In genomic region chr4:98601719-98602118, GRCh38 we compare ENCODE assay signal across 11 cellular contexts. TPM values are rescaled to one million over a fixed set of nuclear protein-coding genes. Genes with fewer than 3 reads are reported as not detected.
DNase-seq lines count a peak whose midpoint lies in the region; ATAC-seq and TF ChIP-seq lines count a peak whose summit lies in the region.
"Had no signal": no experiment of that assay in that cellular context is flagged by ENCODE, and none has a peak within 500 bp of the region (broad histone marks: within the 10 kb centered on the region; RNA-seq: fewer than 3 reads in every experiment).

No MANE protein-coding gene starts in this region.

- DNase-seq in activated CD4-positive, CD25-positive, alpha-beta regulatory T cell treated with anti-CD3 and anti-CD28 coated beads, Interleukin-2, amount 50 U/mL, for 72 hours, result no peak
- peak; percentile 55 for DNase-seq in stimulated activated CD4-positive, alpha-beta T cell treated with anti-CD3 and anti-CD28 coated beads, Interleukin-4, amount 100 ng/mL, for 24 hours
- DNase-seq in COLO668 (lab: John Stamatoyannopoulos, UW; ENCODE audit: unreplicated experiment) (no peak), middle frontal gyrus (ENCODE audit: extremely low spot score, low spot score) (no peak), Caco-2 (no peak)
- DNase-seq: amygdala, upper lobe of right lung had no signal

- no TSS peak for BruUV-seq in Caco-2 (replicated peaks; lab: Mats Ljungman, UMichigan)

- ATAC-seq in activated CD4-positive, CD25-positive, alpha-beta regulatory T cell treated with anti-CD3 and anti-CD28 coated beads, Interleukin-2, amount 50 U/mL, for 24 hours, result peak; percentile 63 to 64
- ATAC-seq in HG03354 (IDR thresholded peaks at IDR 0.05; ENCODE audit: poor library complexity, severe bottlenecking, unreplicated experiment), result peak; percentile 82
- ATAC-seq: sciatic nerve, upper lobe of right lung had no signal

- CTCF ChIA-PET in Caco-2 (lab: Charles Lee), result no interaction called here

- H3K9me3 ChIP-seq in Caco-2, result peaks cover 10% of the 10 kb centered on the region
- H3K9me3 ChIP-seq: upper lobe of right lung had no signal

- H3K9me3 Mint-ChIP-seq in activated naive CD8-positive, alpha-beta T cell (ENCODE audit: low read depth), result peaks cover 9% of the 10 kb centered on the region
- peaks cover 14% of the 10 kb centered on the region for H3K9me3 Mint-ChIP-seq in Caco-2 (ENCODE audit: unreplicated experiment)

- H3K36me3 Mint-ChIP-seq in activated naive CD8-positive, alpha-beta T cell, result peaks cover 15% of the 10 kb centered on the region
- peaks cover 13% of the 10 kb centered on the region for H3K36me3 Mint-ChIP-seq in Caco-2 (ENCODE audit: insufficient read depth, unreplicated experiment)

- no peaks in the 10 kb centered on the region for H3K36me3 ChIP-seq in Caco-2 (ENCODE audit: control insufficient read depth, insufficient read depth, low read length)
- H3K36me3 ChIP-seq: upper lobe of right lung had no signal

- H3K27me3 ChIP-seq in Caco-2 (replicated peaks; ENCODE audit: control insufficient read depth, insufficient read depth, low read length), result no peaks in the 10 kb centered on the region
- H3K27me3 ChIP-seq: upper lobe of right lung had no signal

- peak overlapping the region; percentile 72 for H3K4me3 Mint-ChIP-seq in activated naive CD8-positive, alpha-beta T cell
- H3K4me3 Mint-ChIP-seq in Caco-2 (ENCODE audit: unreplicated experiment), result no peak overlapping the region

- intact Hi-C loops in Caco-2 (cut with micrococcal nuclease; ENCODE audit: unreplicated experiment), result no loop called here

- no peak for TF ChIP-seq CTCF in Caco-2 (IDR thresholded peaks at IDR 0.05; ENCODE audit: insufficient read depth in 1 of 2, low read depth in 1 of 2, low read length in 1 of 2, severe bottlenecking in 1 of 2, unreplicated experiment in 1 of 2)

- peaks cover 6% of the 10 kb centered on the region for H3K4me1 ChIP-seq in Caco-2
- H3K4me1 ChIP-seq: upper lobe of right lung had no signal

- POLR2A ChIA-PET in Caco-2 (lab: Charles Lee), result no interaction called here

- H3K27me3 Mint-ChIP-seq in activated naive CD8-positive, alpha-beta T cell, result no peaks in the 10 kb centered on the region
- no peaks in the 10 kb centered on the region for H3K27me3 Mint-ChIP-seq in Caco-2 (ENCODE audit: insufficient read depth, unreplicated experiment)

- peaks cover 49% of the 10 kb centered on the region for H3K4me1 Mint-ChIP-seq in activated naive CD8-positive, alpha-beta T cell (ENCODE audit: low read depth)
- no peaks in the 10 kb centered on the region for H3K4me1 Mint-ChIP-seq in Caco-2 (ENCODE audit: low read depth, unreplicated experiment)

- H3K27ac Mint-ChIP-seq in activated naive CD8-positive, alpha-beta T cell, result peak overlapping the region; percentile 96
- H3K27ac Mint-ChIP-seq in Caco-2 (ENCODE audit: unreplicated experiment), result no peak overlapping the region

- H3K4me3 ChIP-seq in Caco-2 (ENCODE audit: low read depth, low read length), result no peak overlapping the region
- H3K4me3 ChIP-seq: upper lobe of right lung had no signal

RNA-seq across cellular contexts. Expression of gene TSPAN5, which starts 56.7 kb away (rescaled TPM):
- total RNA-seq in Caco-2 (2022), result 24.1 and 26.1 TPM in 2 replicates
